8 cellular contexts compared by ENCODE assay signal in genomic region chr20:20668639-20669038, GRCh38. TPM values are rescaled to one million over a fixed set of nuclear protein-coding genes. Genes with fewer than 3 reads are reported as not detected.
DNase-seq lines count a peak whose midpoint lies in the region; ATAC-seq and TF ChIP-seq lines count a peak whose summit lies in the region.

No MANE protein-coding gene starts in this region.

- H3K9me3 ChIP-seq in BE2C = no peaks in the 10 kb centered on the region

- no peak overlapping the region for H3K4me3 ChIP-seq in GM12865 (ENCODE audit: low read depth, low read length)
- no peak overlapping the region for H3K4me3 ChIP-seq in fibroblast of the aortic adventitia (ENCODE audit: low read depth, low read length)
- no peak overlapping the region for H3K4me3 ChIP-seq in BE2C (ENCODE audit: low read depth, low read length)

- H3K27me3 ChIP-seq in BE2C = no peaks in the 10 kb centered on the region

- ATAC-seq in GM21528 (IDR thresholded peaks at IDR 0.05; ENCODE audit: low FRiP score, unreplicated experiment) = peak; percentile 99
- ATAC-seq in HG03575 (IDR thresholded peaks at IDR 0.05; ENCODE audit: extremely low read depth, insufficient number of reproducible peaks, low FRiP score, unreplicated experiment) = peak; percentile 98

- DNase-seq in GM12865 (ENCODE audit: low read depth) (peak; percentile 76), fibroblast of the aortic adventitia (ENCODE audit: low read depth) (peak; percentile 13), NCI-H1694 (lab: John Stamatoyannopoulos, UW) (no peak), cortex of kidney (lab: John Stamatoyannopoulos, UW) (no peak), BE2C (no peak), inferior parietal cortex (ENCODE audit: extremely low spot score) (no peak)

- no peaks in the 10 kb centered on the region for H3K4me1 ChIP-seq in BE2C

- no peak for TF ChIP-seq CTCF in GM12865 (IDR thresholded peaks at IDR 0.05; ENCODE audit: insufficient read depth, low read depth, low read length, missing control alignments)
- no peak for TF ChIP-seq CTCF in fibroblast of the aortic adventitia (IDR thresholded peaks at IDR 0.05; ENCODE audit: insufficient read depth, low read length)
- TF ChIP-seq CTCF in BE2C (IDR thresholded peaks at IDR 0.05; ENCODE audit: low read depth, low read length) = no peak

- H3K36me3 ChIP-seq in BE2C = no peaks in the 10 kb centered on the region

RNA-seq across cellular contexts. Expression of gene RALGAPA2, which starts 43.8 kb away (rescaled TPM):
- 6.2 and 10.8 TPM in 2 replicates for total RNA-seq in fibroblast of the aortic adventitia (ENCODE audit: low replicate concordance)
- 1.5 TPM for polyA plus RNA-seq in BE2C (2012; ENCODE audit: insufficient read depth, insufficient read length, low read depth)

Comparison
In these comparisons a context has a peak if more than half of its experiments do, and no peak if none do; other contexts are left out.
1. DNase-seq: peak in GM12865 (single experiment) and fibroblast of the aortic adventitia (single experiment); none in NCI-H1694 (single experiment), cortex of kidney (single experiment), BE2C (single experiment) and inferior parietal cortex (single experiment).